ENCODE assay signal across 20 cellular contexts in the genomic region with DNA sequence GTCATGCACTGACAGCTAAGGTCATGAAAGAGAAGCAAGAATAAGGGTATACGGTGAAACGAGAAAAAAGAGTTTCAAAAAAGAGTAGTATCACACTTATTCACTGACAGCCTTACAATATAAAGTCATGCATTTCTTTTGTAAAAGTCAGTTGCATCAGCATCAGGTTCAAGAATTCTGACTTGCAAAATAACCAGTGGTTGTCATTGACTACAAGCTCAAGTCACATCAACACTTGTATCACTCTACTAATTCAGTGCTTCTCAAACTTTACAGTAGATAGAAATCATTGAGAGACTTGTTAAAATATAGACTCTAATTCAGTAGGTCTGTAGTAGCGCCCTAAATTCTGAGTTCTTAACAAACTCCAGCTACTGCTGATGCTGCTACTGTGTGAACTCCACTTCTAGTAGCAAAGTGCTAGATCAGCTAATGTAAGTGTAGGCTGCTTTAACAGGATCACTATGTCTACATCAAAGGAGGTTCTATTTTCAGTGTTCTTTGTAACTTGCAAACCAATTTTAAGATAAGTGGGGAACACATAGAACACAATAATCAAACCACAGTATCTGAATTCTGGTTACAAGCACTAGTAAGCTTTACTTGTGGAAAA.
"Had no signal": no experiment of that assay in that cellular context is flagged by ENCODE, and none has a peak within 500 bp of the region (broad histone marks: within the 10 kb centered on the region; RNA-seq: fewer than 3 reads in every experiment).

No MANE protein-coding gene starts in this region.

- H3K27ac Mint-ChIP-seq: activated CD4-positive, alpha-beta T cell treated with anti-CD3 and anti-CD28 coated beads for 36 hours; activated naive CD4-positive, alpha-beta T cell treated with anti-CD3 and anti-CD28 coated beads, Interleukin-2, amount 50 U/mL, for 24 hours; naive B cell; neural progenitor cell; stimulated activated effector memory CD8-positive, alpha-beta T cell treated with anti-CD3 and anti-CD28 coated beads, Interleukin-12 subunit alpha, Interleukin-12 subunit beta, amount 100 ng/mL, for 72 hours; WTC11 had no signal

- ATAC-seq: activated CD4-positive, alpha-beta T cell treated with anti-CD3 and anti-CD28 coated beads for 36 hours; left lung; pancreas; right lobe of liver; stimulated activated effector memory CD8-positive, alpha-beta T cell treated with anti-CD3 and anti-CD28 coated beads, Interleukin-12 subunit alpha, Interleukin-12 subunit beta, amount 100 ng/mL, for 72 hours; WTC11 had no signal

- H3K4me1 ChIP-seq: adrenal gland, esophagus squamous epithelium, left lung, neural progenitor cell, pancreas, right lobe of liver, upper lobe of left lung had no signal

- FAIRE-seq: pancreas had no signal

- H3K36me3 ChIP-seq: adrenal gland, esophagus squamous epithelium, left lung, neural progenitor cell, pancreas, right lobe of liver, thoracic aorta, upper lobe of left lung had no signal

- H3K9me3 Mint-ChIP-seq: neural progenitor cell, WTC11 had no signal

- H3K36me3 Mint-ChIP-seq: activated naive CD4-positive, alpha-beta T cell treated with anti-CD3 and anti-CD28 coated beads, Interleukin-2, amount 50 U/mL, for 24 hours; naive B cell; neural progenitor cell; stimulated activated effector memory CD8-positive, alpha-beta T cell treated with anti-CD3 and anti-CD28 coated beads, Interleukin-12 subunit alpha, Interleukin-12 subunit beta, amount 100 ng/mL, for 72 hours; WTC11 had no signal

- H3K9me3 ChIP-seq: adrenal gland, esophagus squamous epithelium, left lung, pancreas, right lobe of liver, thoracic aorta, upper lobe of left lung had no signal

- H3K4me3 ChIP-seq: adrenal gland, esophagus squamous epithelium, left lung, neural progenitor cell, pancreas, right lobe of liver, thoracic aorta, upper lobe of left lung had no signal

- H3K27me3 ChIP-seq: adrenal gland, esophagus squamous epithelium, left lung, neural progenitor cell, pancreas, right lobe of liver, upper lobe of left lung had no signal

- H3K4me1 Mint-ChIP-seq: activated CD4-positive, alpha-beta T cell treated with anti-CD3 and anti-CD28 coated beads for 36 hours; activated naive CD4-positive, alpha-beta T cell treated with anti-CD3 and anti-CD28 coated beads, Interleukin-2, amount 50 U/mL, for 24 hours; stimulated activated effector memory CD8-positive, alpha-beta T cell treated with anti-CD3 and anti-CD28 coated beads, Interleukin-12 subunit alpha, Interleukin-12 subunit beta, amount 100 ng/mL, for 72 hours had no signal

- H3K4me3 Mint-ChIP-seq: activated CD4-positive, alpha-beta T cell treated with anti-CD3 and anti-CD28 coated beads for 36 hours; activated naive CD4-positive, alpha-beta T cell treated with anti-CD3 and anti-CD28 coated beads, Interleukin-2, amount 50 U/mL, for 24 hours; naive B cell; neural progenitor cell; stimulated activated effector memory CD8-positive, alpha-beta T cell treated with anti-CD3 and anti-CD28 coated beads, Interleukin-12 subunit alpha, Interleukin-12 subunit beta, amount 100 ng/mL, for 72 hours; WTC11 had no signal

- DNase-seq: activated CD4-positive, alpha-beta T cell treated with anti-CD3 and anti-CD28 coated beads for 36 hours; activated CD4-positive, alpha-beta T cell treated with anti-CD3 and anti-CD28 coated beads, Interleukin-2, amount 50 U/mL, for 48 hours; activated gamma-delta T cell; adrenal gland; dermis blood vessel endothelial cell; effector memory CD4-positive, alpha-beta T cell; esophagus squamous epithelium; foreskin melanocyte; glutamatergic neuron; left lung; naive B cell; pancreas; right lobe of liver; stimulated activated CD4-positive, alpha-beta T cell treated with anti-CD3 and anti-CD28 coated beads, Interleukin-4, amount 100 ng/mL, for 24 hours; upper lobe of left lung had no signal

- H3K27me3 Mint-ChIP-seq: activated CD4-positive, alpha-beta T cell treated with anti-CD3 and anti-CD28 coated beads for 36 hours; activated naive CD4-positive, alpha-beta T cell treated with anti-CD3 and anti-CD28 coated beads, Interleukin-2, amount 50 U/mL, for 24 hours; naive B cell had no signal

- H3K9ac ChIP-seq: neural progenitor cell had no signal
